In genomic region chr7:73683056-73683915, GRCh38 we compare ENCODE assay signal across 8 cellular contexts. TPM values are rescaled to one million over a fixed set of nuclear protein-coding genes. Genes with fewer than 3 reads are reported as not detected.
DNase-seq lines count a peak whose midpoint lies in the region; ATAC-seq, FAIRE-seq and TF ChIP-seq lines count a peak whose summit lies in the region.

Gene BUD23 (plus strand): TSS chr7:73683597. CDS start chr7:73683626, 29 bp downstream.
Gene DNAJC30 (minus strand): TSS chr7:73683453. CDS start chr7:73683423, 30 bp downstream.

- FAIRE-seq in GM12891 (lab: Jason Lieb, UNC) = peak; percentile 95

- H3K27me3 ChIP-seq in adipocyte (replicated peaks; ENCODE audit: control insufficient read depth, insufficient read depth, low read length) (no peaks in the 10 kb centered on the region), heart left ventricle (no peaks in the 10 kb centered on the region), upper lobe of right lung (no peaks in the 10 kb centered on the region)

- H3K9me3 ChIP-seq in adipocyte (ENCODE audit: control insufficient read depth, low read length) = no peaks in the 10 kb centered on the region
- H3K9me3 ChIP-seq in heart left ventricle = no peaks in the 10 kb centered on the region
- no peaks in the 10 kb centered on the region for H3K9me3 ChIP-seq in upper lobe of right lung

- TF ChIP-seq POLR2A in GM12891 (IDR thresholded peaks at IDR 0.05; ENCODE audit: low read depth, low read length) (peak; percentile 88), heart left ventricle (IDR thresholded peaks at IDR 0.05) (peak; percentile 22 to 77)

- H3K27ac ChIP-seq in heart left ventricle (peak within 1 kb of the TSS; percentile 27 to 91 (median 84)), upper lobe of right lung (peak within 1 kb of the TSS; percentile 88)

- H3K9ac ChIP-seq in adipocyte (ENCODE audit: low read length) = peak within 1 kb of the TSS; percentile 95

- peak; percentile 92 for ATAC-seq in HG02798 (IDR thresholded peaks at IDR 0.05; ENCODE audit: poor library complexity, unreplicated experiment)
- ATAC-seq in heart left ventricle = peak; percentile 95 to 98 (median 98)
- ATAC-seq in upper lobe of right lung = peak; percentile 99

- H3K4me1 ChIP-seq in adipocyte (ENCODE audit: control insufficient read depth, insufficient read depth, low read length) (peaks cover 21% of the 10 kb centered on the region), heart left ventricle (peaks cover 7 to 49% (median 31%) of the 10 kb centered on the region in 12 donors), upper lobe of right lung (peaks cover 24% of the 10 kb centered on the region)

- TF ChIP-seq CTCF in heart left ventricle (IDR thresholded peaks at IDR 0.05) (peak in 3 of 12 donors; percentile 5 to 33 (median 23)), upper lobe of right lung (IDR thresholded peaks at IDR 0.05) (peak; percentile 10)

- peak within 1 kb of the TSS; percentile 97 for H3K4me3 ChIP-seq in adipocyte (ENCODE audit: low read length)
- H3K4me3 ChIP-seq in heart left ventricle = peak within 1 kb of the TSS; percentile 74 to 100 (median 94)
- H3K4me3 ChIP-seq in upper lobe of right lung = peak within 1 kb of the TSS; percentile 92

- H3K36me3 ChIP-seq in adipocyte (ENCODE audit: control insufficient read depth, insufficient read depth, low read length, severe bottlenecking) = peaks cover 14% of the 10 kb centered on the region
- peaks cover 0 to 34% (median 20%) of the 10 kb centered on the region in 9 donors for H3K36me3 ChIP-seq in heart left ventricle
- peaks cover 21% of the 10 kb centered on the region for H3K36me3 ChIP-seq in upper lobe of right lung

- DNase-seq in GM12891 (ENCODE audit: insufficient read length, low spot score) (peak; percentile 97), NCI-H1417 treated with DMSO at 0.1 percent for 48 hours (lab: John Stamatoyannopoulos, UW) (peak; percentile 89), SW 1271 (lab: John Stamatoyannopoulos, UW) (peak; percentile 83 to 92), adipocyte (ENCODE audit: low read depth) (peak; percentile 98), heart left ventricle (peak; percentile 97 to 99 (median 98)), posterior cingulate gyrus (peak; percentile 90 to 99 (median 93)), upper lobe of right lung (peak; percentile 99)

- intact Hi-C loops in heart left ventricle (cut with DNase I) = loop anchor here in 2 of 10 donors (5.0 kb wide), 2 partner anchors 34 to 54 kb away; partner anchors contain the start of genes STX1A (in 2 of the 2) and ABHD11 (in 1 of the 2)
- intact Hi-C loops in posterior cingulate gyrus (cut with DNase I) = loop anchor here (5.0 kb wide), 1 partner anchor 34 kb away; the partner anchor contains the start of gene STX1A
- intact Hi-C loops in upper lobe of right lung (cut with DNase I) = no loop called here

- WGBS in heart left ventricle, 4 donors = 0% methylated on average over 56 to 80 of the region's 80 CpGs

TF ChIP-seq in GM12891, 5 proteins besides CTCF, POLR2A, EP300 and RAD21:
- TF ChIP-seq PAX5 (IDR thresholded peaks at IDR 0.05; ENCODE audit: insufficient read depth, low read length, severe bottlenecking) (no peak), TAF1 (IDR thresholded peaks at IDR 0.05; ENCODE audit: low read depth, low read length) (peak; percentile 93), POLR2AphosphoS5 (IDR thresholded peaks at IDR 0.05; ENCODE audit: low read depth, low read length) (peak; percentile 84), POU2F2 (IDR thresholded peaks at IDR 0.05; ENCODE audit: low read depth, low read length) (peak; percentile 78)
TF ChIP-seq in GM12891: peak in this region for 3.

RNA-seq across cellular contexts. Expression of gene BUD23, which starts in this region (rescaled TPM):
- polyA plus RNA-seq in GM12891 (2012; ENCODE audit: low read depth, missing spikeins) = 79.8 TPM
- total RNA-seq in heart left ventricle (10 to 100 TPM; 57.4 to 94.1 (median 68.6) TPM), upper lobe of right lung (38.4 TPM)
- 100 to 1,000 TPM; 106 to 150 TPM for polyA plus RNA-seq in heart left ventricle

RNA-seq across cellular contexts. Expression of gene DNAJC30, which starts in this region (rescaled TPM):
- 10.7 TPM for polyA plus RNA-seq in GM12891 (2012; ENCODE audit: low read depth, missing spikeins)
- total RNA-seq in heart left ventricle = 10 to 100 TPM in 6 of 9 donors, 1 to 10 TPM in 3; 6.8 to 21.1 (median 15.6) TPM
- 10 to 100 TPM in 1 of 2 donors, 1 to 10 TPM in 1; 7.2 to 14.0 TPM for polyA plus RNA-seq in heart left ventricle
- 10.2 TPM for total RNA-seq in upper lobe of right lung

Comparison
In these comparisons a context has a peak if more than half of its experiments do, and no peak if none do; other contexts are left out.
1. Peak in every context shown above with its lines: DNase-seq, ATAC-seq, H3K4me3 ChIP-seq and H3K27ac ChIP-seq.